8 cellular contexts compared by ENCODE assay signal in genomic region chr16:4328580-4329353, GRCh38. TPM values are rescaled to one million over a fixed set of nuclear protein-coding genes. Genes with fewer than 3 reads are reported as not detected.
DNase-seq lines count a peak whose midpoint lies in the region; ATAC-seq and TF ChIP-seq lines count a peak whose summit lies in the region.

No MANE protein-coding gene starts in this region.

- H3K4me2 ChIP-seq in mesenchymal stem cell (ENCODE audit: low read length, poor library complexity, severe bottlenecking) = peak overlapping the region; percentile 81

- H3K9me3 ChIP-seq in mesenchymal stem cell (ENCODE audit: control insufficient read depth, low read length) (no peaks in the 10 kb centered on the region), thyroid gland (no peaks in the 10 kb centered on the region)

- no peaks in the 10 kb centered on the region for H3K4me1 Mint-ChIP-seq in activated CD4-positive, alpha-beta T cell treated with anti-CD3 and anti-CD28 coated beads for 36 hours
- peaks cover 39% of the 10 kb centered on the region for H3K4me1 Mint-ChIP-seq in dendritic cell treated with granulocyte-macrophage colony-stimulating factor and Interleukin-4, amounts not matched to agents 40 ng/mL and 50 ng/mL, for 4 days (ENCODE audit: low read depth)

- intact Hi-C loops in activated CD4-positive, alpha-beta T cell treated with anti-CD3 and anti-CD28 coated beads for 36 hours (cut with DNase I, micrococcal nuclease) = loop anchor here (1.0 to 5.0 kb wide), 2 partner anchors 21 to 56 kb away; partner anchors contain the start of gene TFAP4 (in 1 of the 2)
- intact Hi-C loops in dendritic cell treated with granulocyte-macrophage colony-stimulating factor and Interleukin-4, amounts not matched to agents 40 ng/mL and 50 ng/mL, for 4 days (cut with micrococcal nuclease) = loop anchor here (5.0 kb wide), 1 partner anchor 56 kb away; the partner anchor contains the start of gene TFAP4
- intact Hi-C loops in thyroid gland (cut with DNase I) = loop anchor here (2.0 kb wide), 1 partner anchor 40 kb away; no protein-coding TSS in a partner anchor

- no peak for DNase-seq in activated CD4-positive, alpha-beta T cell treated with anti-CD3 and anti-CD28 coated beads for 36 hours
- DNase-seq in activated CD4-positive, alpha-beta T cell treated with anti-CD3 and anti-CD28 coated beads for 4 hours = no peak
- DNase-seq in mesenchymal stem cell (peak; percentile 76), thyroid gland (peak in 1 of 2 donors; percentile 24), NCI-H82 (lab: John Stamatoyannopoulos, UW) (no peak), NCI-H226 (no peak)
- no peak for DNase-seq in stimulated activated CD8-positive, alpha-beta memory T cell treated with anti-CD3 and anti-CD28 coated beads, Interleukin-4, amount 100 ng/mL, for 48 hours

- ATAC-seq in activated CD4-positive, alpha-beta T cell treated with anti-CD3 and anti-CD28 coated beads for 36 hours = peak; percentile 6

- H3K79me1 ChIP-seq in mesenchymal stem cell (replicated peaks; ENCODE audit: low read length, poor library complexity, severe bottlenecking) = peaks cover 48% of the 10 kb centered on the region

- H2BK5ac ChIP-seq in mesenchymal stem cell (ENCODE audit: low read depth, low read length, poor library complexity, severe bottlenecking) = no peak overlapping the region

- H3K23ac ChIP-seq in mesenchymal stem cell (ENCODE audit: low read length in 2 of 2) = peak overlapping the region in 1 of 2 experiments; percentile 67

- H3K27ac ChIP-seq in mesenchymal stem cell (ENCODE audit: low read length, poor library complexity, severe bottlenecking) = no peak overlapping the region
- peak overlapping the region; percentile 34 to 88 (median 80) for H3K27ac ChIP-seq in thyroid gland

- H3K4me3 ChIP-seq in mesenchymal stem cell (ENCODE audit: insufficient read depth in 1 of 2, low read depth in 1 of 2, low read length in 2 of 2) (peak overlapping the region in 1 of 2 experiments; percentile 75), thyroid gland (replicated peaks in 1 of 3) (peak overlapping the region in 1 of 3 donors; percentile 36)

- peak overlapping the region; percentile 96 for H4K8ac ChIP-seq in mesenchymal stem cell (ENCODE audit: low read length)

- H2BK15ac ChIP-seq in mesenchymal stem cell (ENCODE audit: low read depth, poor library complexity, severe bottlenecking) = peak overlapping the region; percentile 77

- H3K4me1 ChIP-seq in mesenchymal stem cell (ENCODE audit: control insufficient read depth, insufficient read depth, low read depth, low read length) (peaks cover 45% of the 10 kb centered on the region), thyroid gland (peaks cover 35 to 57% of the 10 kb centered on the region in 2 donors)

- no peaks in the 10 kb centered on the region for H3K36me3 Mint-ChIP-seq in activated CD4-positive, alpha-beta T cell treated with anti-CD3 and anti-CD28 coated beads for 36 hours (ENCODE audit: low read depth)
- H3K36me3 Mint-ChIP-seq in dendritic cell treated with granulocyte-macrophage colony-stimulating factor and Interleukin-4, amounts not matched to agents 40 ng/mL and 50 ng/mL, for 4 days (ENCODE audit: low read depth) = no peaks in the 10 kb centered on the region

- no peak overlapping the region for H3K4me3 Mint-ChIP-seq in activated CD4-positive, alpha-beta T cell treated with anti-CD3 and anti-CD28 coated beads for 36 hours
- peak overlapping the region; percentile 74 for H3K4me3 Mint-ChIP-seq in dendritic cell treated with granulocyte-macrophage colony-stimulating factor and Interleukin-4, amounts not matched to agents 40 ng/mL and 50 ng/mL, for 4 days

- H3K9ac ChIP-seq in mesenchymal stem cell (ENCODE audit: low read length) = peak overlapping the region; percentile 81

- no peak for TF ChIP-seq CTCF in thyroid gland (IDR thresholded peaks at IDR 0.05)

- CTCF ChIA-PET in activated CD4-positive, alpha-beta T cell treated with anti-CD3 and anti-CD28 coated beads for 36 hours (lab: Charles Lee) = interaction anchor here (0.6 to 2.7 kb wide), 12 partner anchors 12 to 346 kb away, joined by 3 to 12 read pairs (median 4); partner anchors contain the start of gene GLIS2

- peak overlapping the region; percentile 69 to 98 for H2BK12ac ChIP-seq in mesenchymal stem cell (ENCODE audit: low read length in 2 of 2)

- no peak overlapping the region for H2AFZ ChIP-seq in mesenchymal stem cell (ENCODE audit: low read depth, low read length)

- peak overlapping the region; percentile 19 for H2AK5ac ChIP-seq in mesenchymal stem cell (ENCODE audit: low read length, severe bottlenecking)

- peak overlapping the region; percentile 95 to 98 for H3K18ac ChIP-seq in mesenchymal stem cell (ENCODE audit: low read depth in 1 of 2, low read length in 2 of 2)

- POLR2A ChIA-PET in activated CD4-positive, alpha-beta T cell treated with anti-CD3 and anti-CD28 coated beads for 36 hours (lab: Charles Lee) = no interaction called here

- peak overlapping the region; percentile 98 for H4K91ac ChIP-seq in mesenchymal stem cell (ENCODE audit: low read length)

- H3K27ac Mint-ChIP-seq in activated CD4-positive, alpha-beta T cell treated with anti-CD3 and anti-CD28 coated beads for 36 hours = no peak overlapping the region
- peak overlapping the region; percentile 80 for H3K27ac Mint-ChIP-seq in dendritic cell treated with granulocyte-macrophage colony-stimulating factor and Interleukin-4, amounts not matched to agents 40 ng/mL and 50 ng/mL, for 4 days

- peak overlapping the region in 1 of 2 experiments; percentile 82 for H3K14ac ChIP-seq in mesenchymal stem cell (ENCODE audit: low read length in 2 of 2)

- no peak for TF ChIP-seq POLR2A in thyroid gland (IDR thresholded peaks at IDR 0.05)

- H2BK120ac ChIP-seq in mesenchymal stem cell (ENCODE audit: low read depth, low read length) = peak overlapping the region; percentile 94

- H3K9me3 Mint-ChIP-seq in activated CD4-positive, alpha-beta T cell treated with anti-CD3 and anti-CD28 coated beads for 36 hours (ENCODE audit: low read depth) = no peaks in the 10 kb centered on the region
- H3K9me3 Mint-ChIP-seq in dendritic cell treated with granulocyte-macrophage colony-stimulating factor and Interleukin-4, amounts not matched to agents 40 ng/mL and 50 ng/mL, for 4 days = no peaks in the 10 kb centered on the region

- peak overlapping the region; percentile 55 to 87 for H3K4ac ChIP-seq in mesenchymal stem cell (ENCODE audit: low read depth in 1 of 2, low read length in 2 of 2)

- H3K27me3 Mint-ChIP-seq in activated CD4-positive, alpha-beta T cell treated with anti-CD3 and anti-CD28 coated beads for 36 hours = no peaks in the 10 kb centered on the region
- peaks cover 24% of the 10 kb centered on the region for H3K27me3 Mint-ChIP-seq in dendritic cell treated with granulocyte-macrophage colony-stimulating factor and Interleukin-4, amounts not matched to agents 40 ng/mL and 50 ng/mL, for 4 days

- 33% methylated on average over 13 of the region's 14 CpGs for WGBS in mesenchymal stem cell
- 56 to 59% methylated on average over 10 to 11 of the region's 14 CpGs for WGBS in thyroid gland, 2 donors

- H3K36me3 ChIP-seq in mesenchymal stem cell (ENCODE audit: control insufficient read depth in 1 of 2, insufficient read depth in 2 of 2, low read depth in 1 of 2, low read length in 2 of 2) = peaks cover 12 to 34% of the 10 kb centered on the region in 2 experiments
- peaks cover 0 to 4% of the 10 kb centered on the region in 2 donors for H3K36me3 ChIP-seq in thyroid gland

- no peaks in the 10 kb centered on the region for H3K27me3 ChIP-seq in mesenchymal stem cell (ENCODE audit: control insufficient read depth in 1 of 2, insufficient read depth in 1 of 2, low read length in 2 of 2)
- no peaks in the 10 kb centered on the region for H3K27me3 ChIP-seq in thyroid gland

RNA-seq across cellular contexts. Expression of gene GLIS2, which starts 12.9 kb away (rescaled TPM):
- under 1 TPM; 0.27 to 0.30 TPM for total RNA-seq in activated CD4-positive, alpha-beta T cell treated with anti-CD3 and anti-CD28 coated beads for 36 hours
- 20.9 TPM for polyA plus RNA-seq in mesenchymal stem cell (2013, experiment 1 of 2)
- 19.9 TPM for polyA plus RNA-seq in mesenchymal stem cell (2013, experiment 2 of 2)
- total RNA-seq in thyroid gland = 1 to 10 TPM; 5.5 to 7.6 (median 6.7) TPM

RNA-seq across cellular contexts. Expression of gene PAM16, which starts 22.4 kb away (rescaled TPM):
- total RNA-seq in activated CD4-positive, alpha-beta T cell treated with anti-CD3 and anti-CD28 coated beads for 36 hours = 10 to 100 TPM; 62.8 to 67.8 TPM
- polyA plus RNA-seq in mesenchymal stem cell (2013, experiment 1 of 2) = 39.3 TPM
- 43.3 TPM for polyA plus RNA-seq in mesenchymal stem cell (2013, experiment 2 of 2)
- 10 to 100 TPM in 3 of 4 donors, 1 to 10 TPM in 1; 5.6 to 60.2 (median 27.3) TPM for total RNA-seq in thyroid gland

RNA-seq across cellular contexts. Expression of gene VASN, which starts 42.9 kb away (rescaled TPM):
- total RNA-seq in activated CD4-positive, alpha-beta T cell treated with anti-CD3 and anti-CD28 coated beads for 36 hours = not detected
- polyA plus RNA-seq in mesenchymal stem cell (2013, experiment 1 of 2) = 127 TPM
- polyA plus RNA-seq in mesenchymal stem cell (2013, experiment 2 of 2) = 127 TPM
- 10 to 100 TPM; 21.9 to 47.0 (median 28.8) TPM for total RNA-seq in thyroid gland

RNA-seq across cellular contexts. Expression of gene TFAP4, which starts 55.9 kb away (rescaled TPM):
- 10 to 100 TPM; 31.0 to 42.4 TPM for total RNA-seq in activated CD4-positive, alpha-beta T cell treated with anti-CD3 and anti-CD28 coated beads for 36 hours
- 6.0 TPM for polyA plus RNA-seq in mesenchymal stem cell (2013, experiment 1 of 2)
- polyA plus RNA-seq in mesenchymal stem cell (2013, experiment 2 of 2) = 5.8 TPM
- total RNA-seq in thyroid gland = 1 to 10 TPM; 3.8 to 6.3 (median 5.4) TPM

Comparison
In these comparisons a context has a peak if more than half of its experiments do, and no peak if none do; other contexts are left out.
1. RNA of gene GLIS2, which starts 12.9 kb away (total RNA-seq): 5.5 to 7.6 TPM in thyroid gland; 0.27 to 0.30 TPM in activated CD4-positive, alpha-beta T cell treated with anti-CD3 and anti-CD28 coated beads for 36 hours; every median in the first group is over 4 times any median in the second.
2. RNA of gene VASN, which starts 42.9 kb away (total RNA-seq): 21.9 to 47.0 TPM in thyroid gland; not detected in activated CD4-positive, alpha-beta T cell treated with anti-CD3 and anti-CD28 coated beads for 36 hours; every median in the first group is over 10 times any median in the second.